Comparison of ENCODE assay signal across 8 cellular contexts in the genomic region with DNA sequence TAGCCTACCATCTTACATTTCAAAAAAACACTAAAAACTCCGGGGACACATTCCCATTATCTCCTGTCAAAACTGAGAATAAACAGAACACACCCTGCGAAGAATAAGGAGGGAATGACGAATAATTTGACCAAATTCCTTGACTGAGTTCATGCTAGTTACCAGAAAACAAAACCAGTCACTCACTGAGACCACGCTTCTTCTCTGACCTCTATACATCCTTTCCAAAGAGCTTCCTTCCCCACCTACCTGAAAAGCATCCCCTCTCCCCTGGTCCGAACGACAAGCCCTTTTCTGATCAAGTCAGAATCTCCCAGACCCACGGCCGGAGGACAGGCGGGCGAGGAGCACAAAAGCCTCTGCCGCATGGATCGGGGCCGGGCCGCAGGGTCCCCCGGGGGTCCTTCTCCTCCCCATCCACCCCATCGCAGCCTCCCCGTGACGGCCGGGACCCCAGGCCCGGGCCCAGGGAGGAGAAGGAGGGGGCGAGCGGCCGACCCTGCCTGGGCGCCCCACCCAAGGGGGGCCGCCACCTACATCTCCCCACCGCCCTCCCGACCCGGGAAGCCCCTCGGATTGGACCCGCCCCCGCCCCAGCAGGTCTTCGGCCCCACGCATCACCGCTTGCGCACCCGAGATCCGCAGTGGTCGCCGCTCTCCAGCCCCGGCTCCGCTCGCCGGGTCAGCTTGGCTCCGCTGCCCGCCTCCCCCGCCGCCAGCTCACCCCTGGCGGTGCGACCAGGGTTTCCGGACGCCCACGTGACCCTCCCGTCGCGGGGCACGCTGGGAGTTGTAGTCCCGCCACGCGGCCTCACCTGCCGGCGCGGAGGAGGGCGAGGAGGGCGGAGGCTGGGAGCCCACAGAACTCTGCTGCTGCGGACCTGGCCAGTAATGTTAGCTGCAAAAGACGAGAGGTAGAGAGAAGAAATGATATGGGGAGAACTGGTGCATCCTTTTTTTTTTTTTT. TPM values are rescaled to one million over a fixed set of nuclear protein-coding genes. Genes with fewer than 3 reads are reported as not detected.
DNase-seq lines count a peak whose midpoint lies in the region; ATAC-seq and TF ChIP-seq lines count a peak whose summit lies in the region.

A gene with protein sequence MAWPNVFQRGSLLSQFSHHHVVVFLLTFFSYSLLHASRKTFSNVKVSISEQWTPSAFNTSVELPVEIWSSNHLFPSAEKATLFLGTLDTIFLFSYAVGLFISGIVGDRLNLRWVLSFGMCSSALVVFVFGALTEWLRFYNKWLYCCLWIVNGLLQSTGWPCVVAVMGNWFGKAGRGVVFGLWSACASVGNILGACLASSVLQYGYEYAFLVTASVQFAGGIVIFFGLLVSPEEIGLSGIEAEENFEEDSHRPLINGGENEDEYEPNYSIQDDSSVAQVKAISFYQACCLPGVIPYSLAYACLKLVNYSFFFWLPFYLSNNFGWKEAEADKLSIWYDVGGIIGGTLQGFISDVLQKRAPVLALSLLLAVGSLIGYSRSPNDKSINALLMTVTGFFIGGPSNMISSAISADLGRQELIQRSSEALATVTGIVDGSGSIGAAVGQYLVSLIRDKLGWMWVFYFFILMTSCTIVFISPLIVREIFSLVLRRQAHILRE (minus strand): TSS at position 747 of the 967 bp plus-strand sequence. CDS start 16,004 bp downstream, outside the sequence.

- POLR2A ChIA-PET in A673 (lab: Charles Lee; ENCODE audit: low non-redundant PET) = interaction anchor here (0.6 to 0.7 kb wide), 2 partner anchors 240 to 255 kb away, joined by 3 to 17 read pairs; no protein-coding TSS in a partner anchor

- peak within 1 kb of the TSS; percentile 77 for H3K4me3 ChIP-seq in A673 (ENCODE audit: low read depth, low read length, poor library complexity, severe bottlenecking)

- H3K4me1 ChIP-seq in A673 (ENCODE audit: insufficient read depth, low read length, poor library complexity, severe bottlenecking) = peaks cover 5% of the 10 kb centered on the region

- TF ChIP-seq CTCF in A673 (conservative IDR thresholded peaks at IDR 0.05; ENCODE audit: low read depth, low read length) = no peak

- H3K36me3 ChIP-seq in A673 (ENCODE audit: insufficient read depth, low read length, poor library complexity, severe bottlenecking) = no peaks in the 10 kb centered on the region

- CTCF ChIA-PET in A673 (lab: Charles Lee) = interaction anchor here (0.5 kb wide), 1 partner anchor 47 kb away, joined by 5 read pairs; no protein-coding TSS in a partner anchor

- intact Hi-C loops in A673 (cut with micrococcal nuclease; ENCODE audit: unreplicated experiment) = no loop called here

- peak; percentile 83 for DNase-seq in A673 (ENCODE audit: low spot score)
- DNase-seq in NCI-H226 = peak; percentile 83
- peak; percentile 83 to 88 for DNase-seq in activated CD4-positive, alpha-beta T cell treated with anti-CD3 and anti-CD28 coated beads for 4 hours
- peak; percentile 55 for DNase-seq in kidney glomerular epithelial cell (lab: John Stamatoyannopoulos, UW)
- DNase-seq in stimulated activated CD4-positive, alpha-beta T cell treated with anti-CD3 and anti-CD28 coated beads, Interleukin-1b, Interleukin-23, amount 100 ng/mL, for 24 hours (ENCODE audit: low read depth in 4 of 4, low spot score in 1 of 4) = peak; percentile 69 to 86 (median 80)

- no peaks in the 10 kb centered on the region for H3K9me3 ChIP-seq in A673 (ENCODE audit: low read depth, low read length, poor library complexity, severe bottlenecking)

- H3K27me3 ChIP-seq in A673 (replicated peaks; ENCODE audit: insufficient read depth, low read depth, low read length, poor library complexity) = no peaks in the 10 kb centered on the region

- TSS peak; percentile 82 for BruUV-seq in A673 (replicated peaks; lab: Mats Ljungman, UMichigan)

- ATAC-seq in GM18868 (IDR thresholded peaks at IDR 0.05; ENCODE audit: unreplicated experiment) (peak; percentile 99), HG03103 (IDR thresholded peaks at IDR 0.05; ENCODE audit: low read depth, unreplicated experiment) (peak; percentile 95)

- H3K27ac ChIP-seq in A673 (ENCODE audit: low read depth, low read length, poor library complexity, severe bottlenecking) = peak within 1 kb of the TSS; percentile 55
- H3K27ac ChIP-seq in cingulate gyrus (ENCODE audit: low read depth, low read length) = peak within 1 kb of the TSS; percentile 47

RNA-seq across cellular contexts. Expression of the gene that starts here (rescaled TPM):
- total RNA-seq in A673 (2021) = 34.4 and 34.7 TPM in 2 replicates

Comparison
In these comparisons a context has a peak if more than half of its experiments do, and no peak if none do; other contexts are left out.
1. Peak in every context shown above with its lines: DNase-seq, ATAC-seq, H3K4me3 ChIP-seq and H3K27ac ChIP-seq.